17 cellular contexts compared by ENCODE assay signal in genomic region chr5:98144710-98145109, GRCh38.
A peak's percentile ranks its signal among the peaks of the same experiment; 100 is the strongest.
DNase-seq lines count a peak whose midpoint lies in the region; ATAC-seq, FAIRE-seq and TF ChIP-seq lines count a peak whose summit lies in the region.
"Had no signal": no experiment of that assay in that cellular context is flagged by ENCODE, and none has a peak within 500 bp of the region (broad histone marks: within the 10 kb centered on the region; RNA-seq: fewer than 3 reads in every experiment).

No MANE protein-coding gene starts in this region.

- H3K36me3 ChIP-seq in PC-3 (ENCODE audit: low read depth, low read length) (no peaks in the 10 kb centered on the region), keratinocyte (ENCODE audit: control insufficient read depth in 2 of 2, extremely low read depth in 1 of 2, insufficient read depth in 2 of 2, low read length in 2 of 2) (no peaks in the 10 kb centered on the region), thyroid gland (no peaks in the 10 kb centered on the region), BE2C (no peaks in the 10 kb centered on the region)

- no peaks in the 10 kb centered on the region for H4K20me1 ChIP-seq in PC-3 (ENCODE audit: low read length)
- no peaks in the 10 kb centered on the region for H4K20me1 ChIP-seq in keratinocyte (ENCODE audit: control insufficient read depth, extremely low read depth, insufficient read depth, low read length)

- BruUV-seq in PC-3 (replicated peaks; lab: Mats Ljungman, UMichigan), result no TSS peak

- H3K9me1 ChIP-seq in keratinocyte (ENCODE audit: control insufficient read depth, extremely low read depth, insufficient read depth, low read length), result no peaks in the 10 kb centered on the region

- CTCF ChIA-PET in PC-3 (lab: Charles Lee), result no interaction called here

- no peak for TF ChIP-seq POLR2A in H54 (IDR thresholded peaks at IDR 0.05; ENCODE audit: low read depth, low read length)
- no peak for TF ChIP-seq POLR2A in thyroid gland (IDR thresholded peaks at IDR 0.05)

- no peak overlapping the region for H2AFZ ChIP-seq in PC-3 (ENCODE audit: low read length)
- H2AFZ ChIP-seq in keratinocyte (ENCODE audit: control insufficient read depth, low read length), result peak overlapping the region; percentile 25

- H3K4me1 ChIP-seq in PC-3 (ENCODE audit: insufficient read depth, low read length) (0 out of 2 replicates have a peak, but pooled peaks cover 4% of the 10 kb centered on the region), keratinocyte (ENCODE audit: control insufficient read depth, extremely low read depth, insufficient read depth, low read length) (peaks cover 10% of the 10 kb centered on the region), thyroid gland (no peaks in the 10 kb centered on the region), BE2C (no peaks in the 10 kb centered on the region)

- intact Hi-C loops in PC-3 (cut with micrococcal nuclease), result no loop called here
- intact Hi-C loops in thyroid gland (cut with DNase I), result no loop called here

- no peaks in the 10 kb centered on the region for H3K27me3 ChIP-seq in PC-3 (ENCODE audit: low read length)
- no peaks in the 10 kb centered on the region for H3K27me3 ChIP-seq in keratinocyte (ENCODE audit: control insufficient read depth, extremely low read depth, insufficient read depth, low read length)
- H3K27me3 ChIP-seq in thyroid gland, result no peaks in the 10 kb centered on the region
- H3K27me3 ChIP-seq in BE2C, result no peaks in the 10 kb centered on the region

- dilution Hi-C loops in keratinocyte (cut with MboI; ENCODE audit: extremely low pct_ligation_motif_present, low sequenced_read_pairs), result no loop called here

- 86 to 88% methylated on average over 2 of the region's 2 CpGs for WGBS in thyroid gland, 2 donors

- H3F3A ChIP-seq in PC-3 (ENCODE audit: low read length, unreplicated experiment), result no peaks in the 10 kb centered on the region

- no peak for DNase-seq in H54 (ENCODE audit: insufficient read length, low spot score)
- DNase-seq in PC-3, result peak; percentile 59
- peak; percentile 5 for DNase-seq in dermis blood vessel endothelial cell
- peak; percentile 35 for DNase-seq in keratinocyte (ENCODE audit: low read depth, low spot score)
- DNase-seq in T1000 (lab: John Stamatoyannopoulos, UW), result no peak
- DNase-seq in thyroid gland, result no peak
- DNase-seq in BE2C, result no peak
- DNase-seq: ACHN; C1 segment of cervical spinal cord; CD4-positive, alpha-beta T cell; DND-41; GDM1; IMR-90 had no signal

- POLR2A ChIA-PET in PC-3 (lab: Charles Lee; ENCODE audit: unreplicated experiment), result no interaction called here

- ATAC-seq in PC-3 (no peak; the same call in 1 of the 2 replicates), GM19452 (IDR thresholded peaks at IDR 0.05; ENCODE audit: unreplicated experiment) (no peak)
- ATAC-seq: HCT116 had no signal

- H3K9me2 ChIP-seq in PC-3 (replicated peaks; ENCODE audit: low read length), result no peaks in the 10 kb centered on the region

- no peaks in the 10 kb centered on the region for H3K9me3 ChIP-seq in PC-3 (ENCODE audit: low read length)
- no peaks in the 10 kb centered on the region for H3K9me3 ChIP-seq in keratinocyte (ENCODE audit: control insufficient read depth, low read depth, low read length)
- no peaks in the 10 kb centered on the region for H3K9me3 ChIP-seq in thyroid gland
- H3K9me3 ChIP-seq in BE2C, result no peaks in the 10 kb centered on the region

- H3K79me2 ChIP-seq in PC-3 (ENCODE audit: low read length) (no peaks in the 10 kb centered on the region), keratinocyte (ENCODE audit: control insufficient read depth, insufficient read depth, low read length) (no peaks in the 10 kb centered on the region)

- H3K4me2 ChIP-seq in PC-3 (ENCODE audit: low read length), result no peak overlapping the region
- peak overlapping the region; percentile 22 for H3K4me2 ChIP-seq in keratinocyte (ENCODE audit: control insufficient read depth, extremely low read depth, insufficient read depth, low read depth, low read length)

- FAIRE-seq in H54 (lab: Jason Lieb, UNC) (peak; percentile 6), keratinocyte (lab: Jason Lieb, UNC) (peak; percentile 92)
- FAIRE-seq: GM12892 had no signal

- TF ChIP-seq CTCF in PC-3 (conservative IDR thresholded peaks at IDR 0.05; ENCODE audit: low read depth, low read length) (no peak), keratinocyte (optimal IDR thresholded peaks at IDR 0.05 in 1 of 3, IDR thresholded peaks at IDR 0.05 in 1 of 3, conservative IDR thresholded peaks at IDR 0.05 in 1 of 3; ENCODE audit: extremely low read depth in 1 of 3, insufficient read depth in 2 of 3, low read length in 3 of 3) (no peak), thyroid gland (IDR thresholded peaks at IDR 0.05) (no peak), BE2C (IDR thresholded peaks at IDR 0.05; ENCODE audit: low read depth, low read length) (no peak)

- no peak overlapping the region for H3K27ac ChIP-seq in PC-3 (ENCODE audit: low read length)
- no peak overlapping the region for H3K27ac ChIP-seq in keratinocyte (ENCODE audit: control insufficient read depth, insufficient read depth, low read length)
- H3K27ac ChIP-seq in thyroid gland, result no peak overlapping the region
- H3K27ac ChIP-seq: HL-60 had no signal

- H3K9ac ChIP-seq in PC-3 (ENCODE audit: low read length), result no peak overlapping the region
- no peak overlapping the region for H3K9ac ChIP-seq in keratinocyte (ENCODE audit: control insufficient read depth, extremely low read depth, insufficient read depth, low read length)

- H3K4me3 ChIP-seq in PC-3 (ENCODE audit: low read length) (no peak overlapping the region), keratinocyte (ENCODE audit: control insufficient read depth in 2 of 3, extremely low read depth in 1 of 3, insufficient read depth in 2 of 3, low read depth in 1 of 3, low read length in 3 of 3) (no peak overlapping the region), thyroid gland (replicated peaks in 1 of 3) (no peak overlapping the region), BE2C (ENCODE audit: low read depth, low read length) (no peak overlapping the region)

Comparison
In these comparisons a context has a peak if more than half of its experiments do, and no peak if none do; other contexts are left out.
1. DNase-seq: peak in PC-3 (single experiment), dermis blood vessel endothelial cell (single experiment) and keratinocyte (single experiment); none in H54 (single experiment), T1000 (single experiment), thyroid gland (0 of 2) and BE2C (single experiment).